ENCODE assay signal across 27 cellular contexts in the genomic region with DNA sequence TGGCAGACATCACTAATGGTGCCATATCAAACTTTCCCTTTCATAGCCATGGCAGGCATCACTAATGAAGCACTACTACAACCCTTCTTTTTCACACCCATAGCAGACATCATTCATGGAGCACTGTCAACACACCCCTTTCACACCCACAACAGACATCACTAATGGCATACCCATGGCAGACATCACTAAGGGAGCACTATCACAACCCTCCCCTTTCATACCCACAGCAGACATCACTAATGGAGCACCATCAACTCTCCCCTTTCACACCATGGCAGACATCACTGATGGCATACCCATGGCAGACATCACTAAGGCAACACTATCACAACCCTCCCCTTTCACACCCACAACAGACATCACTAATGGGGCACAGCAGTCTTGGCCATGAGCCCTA. TPM values are rescaled to one million over a fixed set of nuclear protein-coding genes. Genes with fewer than 3 reads are reported as not detected.
"Had no signal": no experiment of that assay in that cellular context is flagged by ENCODE, and none has a peak within 500 bp of the region (broad histone marks: within the 10 kb centered on the region; RNA-seq: fewer than 3 reads in every experiment).

No MANE protein-coding gene starts in this region.

- H3K27me3 Mint-ChIP-seq: activated naive CD8-positive, alpha-beta T cell treated with anti-CD3 and anti-CD28 coated beads, Interleukin-2, amount 10 ng/mL, durations not matched to agents 7 days and 5 days had no signal

- H3K9me3 Mint-ChIP-seq: activated naive CD4-positive, alpha-beta T cell treated with anti-CD3 and anti-CD28 coated beads for 36 hours; activated naive CD8-positive, alpha-beta T cell treated with anti-CD3 and anti-CD28 coated beads, Interleukin-2, amount 10 ng/mL, durations not matched to agents 7 days and 5 days; activated T-cell treated with anti-CD3 and anti-CD28 coated beads, Interleukin-2, amount 50 U/mL, for 72 hours; naive B cell had no signal

- H3K36me3 Mint-ChIP-seq: activated naive CD8-positive, alpha-beta T cell treated with anti-CD3 and anti-CD28 coated beads, Interleukin-2, amount 10 ng/mL, durations not matched to agents 7 days and 5 days; naive B cell had no signal

- ATAC-seq: activated T-cell treated with anti-CD3 and anti-CD28 coated beads, Interleukin-2, amount 50 U/mL, for 72 hours; left lung; right cardiac atrium had no signal

- H3K4me1 ChIP-seq: parathyroid adenoma had no signal

- DNase-seq: activated CD4-positive, alpha-beta T cell treated with anti-CD3 and anti-CD28 coated beads for 4 hours; activated CD4-positive, alpha-beta T cell treated with anti-CD3 and anti-CD28 coated beads, Interleukin-2, amount 50 U/mL, for 48 hours; activated CD4-positive, CD25-positive, alpha-beta regulatory T cell; activated effector memory CD4-positive, alpha-beta T cell treated with Interleukin-2 at 50 U/mL for 16 hours; activated naive CD8-positive, alpha-beta T cell treated with anti-CD3 and anti-CD28 coated beads, Interleukin-2, amount 10 ng/mL, durations not matched to agents 7 days and 5 days; activated T-cell treated with anti-CD3 and anti-CD28 coated beads, Interleukin-2, amount 50 U/mL, for 72 hours; amygdala; cortex of kidney; effector CD4-positive, alpha-beta T cell; erythroblast; foreskin fibroblast; glutamatergic neuron; hippocampal formation; kidney glomerular epithelial cell; nucleus accumbens; stimulated activated CD4-positive, alpha-beta T cell treated with anti-CD3 and anti-CD28 coated beads, Interleukin-12 subunit alpha, Interleukin-12 subunit beta, amount 100 ng/mL, for 4 hours; stimulated activated CD4-positive, alpha-beta T cell treated with anti-CD3 and anti-CD28 coated beads, Interleukin-4, amount 100 ng/mL, for 4 hours; stomach; T-helper 9 cell had no signal

- H3K27ac ChIP-seq: left lung, parathyroid adenoma, stomach, suprapubic skin, tibial nerve had no signal

- H3K9me3 ChIP-seq: left lung, stomach, suprapubic skin, tibial nerve had no signal

- H3K36me3 ChIP-seq: left lung, stomach, suprapubic skin, tibial nerve had no signal

- H3K27me3 ChIP-seq: suprapubic skin, tibial nerve had no signal

- H2AFZ ChIP-seq: parathyroid adenoma had no signal

- H3K9ac ChIP-seq: parathyroid adenoma had no signal

- H3K27ac Mint-ChIP-seq: activated naive CD4-positive, alpha-beta T cell treated with anti-CD3 and anti-CD28 coated beads for 36 hours; activated naive CD8-positive, alpha-beta T cell treated with anti-CD3 and anti-CD28 coated beads, Interleukin-2, amount 10 ng/mL, durations not matched to agents 7 days and 5 days; activated T-cell treated with anti-CD3 and anti-CD28 coated beads, Interleukin-2, amount 50 U/mL, for 72 hours; naive B cell had no signal

- H3K4me3 Mint-ChIP-seq: activated naive CD4-positive, alpha-beta T cell treated with anti-CD3 and anti-CD28 coated beads for 36 hours; activated naive CD8-positive, alpha-beta T cell treated with anti-CD3 and anti-CD28 coated beads, Interleukin-2, amount 10 ng/mL, durations not matched to agents 7 days and 5 days; activated T-cell treated with anti-CD3 and anti-CD28 coated beads, Interleukin-2, amount 50 U/mL, for 72 hours; naive B cell had no signal

- H3K4me3 ChIP-seq: left lung, stomach, suprapubic skin, tibial nerve had no signal

RNA-seq across cellular contexts. Expression of a gene that starts 33.7 kb away (rescaled TPM):
- total RNA-seq: pulmonary artery endothelial cell had no signal
